Comparison of ENCODE assay signal across 9 cellular contexts in genomic region chr1:207754011-207754410, GRCh38. TPM values are rescaled to one million over a fixed set of nuclear protein-coding genes. Genes with fewer than 3 reads are reported as not detected.
DNase-seq lines count a peak whose midpoint lies in the region; ATAC-seq and TF ChIP-seq lines count a peak whose summit lies in the region.
"Had no signal": no experiment of that assay in that cellular context is flagged by ENCODE, and none has a peak within 500 bp of the region (broad histone marks: within the 10 kb centered on the region; RNA-seq: fewer than 3 reads in every experiment).

No MANE protein-coding gene starts in this region.

- no peaks in the 10 kb centered on the region for H3K9me3 ChIP-seq in skeletal muscle satellite cell (replicated peaks; ENCODE audit: low read length)

- H3K9ac ChIP-seq in skeletal muscle satellite cell (ENCODE audit: low read depth, low read length): no peak overlapping the region

- DNase-seq in activated CD4-positive, alpha-beta T cell treated with anti-CD3 and anti-CD28 coated beads, Interleukin-2, amount 10 ng/mL, durations not matched to agents 24 days and 14 days: no peak
- DNase-seq in activated CD4-positive, alpha-beta T cell treated with anti-CD3 and anti-CD28 coated beads, Interleukin-2, amount 50 U/mL, for 4 hours: no peak
- DNase-seq in WTC11 (ENCODE audit: low spot score): no peak
- DNase-seq in glutamatergic neuron: peak; percentile 14
- no peak for DNase-seq in NAMALWA (ENCODE audit: low spot score)
- DNase-seq: NCI-H2029 treated with DMSO at 0.1 percent for 48 hours had no signal

- CTCF ChIA-PET in WTC11 (lab: Charles Lee): interaction anchor here (0.6 to 2.1 kb wide), 4 partner anchors 43 to 55 kb away, joined by 3 to 9 read pairs (median 4); no protein-coding TSS in a partner anchor

- peak overlapping the region; percentile 98 for H3K4me3 Mint-ChIP-seq in activated CD4-positive, alpha-beta T cell treated with anti-CD3 and anti-CD28 coated beads, Interleukin-2, amount 10 ng/mL, durations not matched to agents 24 days and 14 days
- H3K4me3 Mint-ChIP-seq in WTC11 (peak overlapping the region; percentile 99), glutamatergic neuron (ENCODE audit: unreplicated experiment) (peak overlapping the region; percentile 100)

- H3K27me3 Mint-ChIP-seq in activated CD4-positive, alpha-beta T cell treated with anti-CD3 and anti-CD28 coated beads, Interleukin-2, amount 10 ng/mL, durations not matched to agents 24 days and 14 days: no peaks in the 10 kb centered on the region
- no peaks in the 10 kb centered on the region for H3K27me3 Mint-ChIP-seq in WTC11 (ENCODE audit: low read depth)
- peaks cover 2% of the 10 kb centered on the region for H3K27me3 Mint-ChIP-seq in glutamatergic neuron (ENCODE audit: unreplicated experiment)

- H3K36me3 ChIP-seq in skeletal muscle satellite cell (ENCODE audit: insufficient read depth, low read length): peaks cover 10% of the 10 kb centered on the region

- H3K4me3 ChIP-seq in skeletal muscle satellite cell (ENCODE audit: low read length): no peak overlapping the region

- H3K36me3 Mint-ChIP-seq in activated CD4-positive, alpha-beta T cell treated with anti-CD3 and anti-CD28 coated beads, Interleukin-2, amount 10 ng/mL, durations not matched to agents 24 days and 14 days (ENCODE audit: low read depth): peaks cover 28% of the 10 kb centered on the region
- H3K36me3 Mint-ChIP-seq in WTC11 (peaks cover 30% of the 10 kb centered on the region), glutamatergic neuron (ENCODE audit: unreplicated experiment) (no peaks in the 10 kb centered on the region)

- no peak for ATAC-seq in WTC11
- ATAC-seq in HG03280 (IDR thresholded peaks at IDR 0.05; ENCODE audit: unreplicated experiment): no peak
- ATAC-seq in GM18867 (IDR thresholded peaks at IDR 0.05; ENCODE audit: unreplicated experiment): no peak

- intact Hi-C loops in activated CD4-positive, alpha-beta T cell treated with anti-CD3 and anti-CD28 coated beads, Interleukin-2, amount 10 ng/mL, durations not matched to agents 24 days and 14 days (cut with micrococcal nuclease): loop anchor here (5.0 kb wide), 1 partner anchor 702 kb away; the partner anchor contains the start of genes PFKFB2 and YOD1

- H3K4me2 ChIP-seq in skeletal muscle satellite cell (ENCODE audit: low read length): peak overlapping the region; percentile 98

- POLR2A ChIA-PET in WTC11 (lab: Charles Lee): no interaction called here

- H3K9me3 Mint-ChIP-seq in activated CD4-positive, alpha-beta T cell treated with anti-CD3 and anti-CD28 coated beads, Interleukin-2, amount 10 ng/mL, durations not matched to agents 24 days and 14 days: no peaks in the 10 kb centered on the region
- H3K9me3 Mint-ChIP-seq in WTC11 (no peaks in the 10 kb centered on the region), glutamatergic neuron (ENCODE audit: unreplicated experiment) (peaks cover 2% of the 10 kb centered on the region)

- no peak for TF ChIP-seq CTCF in WTC11 (IDR thresholded peaks at IDR 0.05)
- TF ChIP-seq CTCF in glutamatergic neuron (IDR thresholded peaks at IDR 0.05; ENCODE audit: partially characterized antibody, unreplicated experiment): no peak

- peaks cover 29% of the 10 kb centered on the region for H3K4me1 ChIP-seq in skeletal muscle satellite cell (ENCODE audit: control insufficient read depth, insufficient read depth, low read length)

- peaks cover 55% of the 10 kb centered on the region for H3K4me1 Mint-ChIP-seq in activated CD4-positive, alpha-beta T cell treated with anti-CD3 and anti-CD28 coated beads, Interleukin-2, amount 10 ng/mL, durations not matched to agents 24 days and 14 days
- H3K4me1 Mint-ChIP-seq in WTC11 (peaks cover 52% of the 10 kb centered on the region), glutamatergic neuron (ENCODE audit: low read depth, unreplicated experiment) (peaks cover 26% of the 10 kb centered on the region)

- no peak overlapping the region for H3K27ac Mint-ChIP-seq in activated CD4-positive, alpha-beta T cell treated with anti-CD3 and anti-CD28 coated beads, Interleukin-2, amount 10 ng/mL, durations not matched to agents 24 days and 14 days
- peak overlapping the region; percentile 24; the same call in 1 of the 2 replicates for H3K27ac Mint-ChIP-seq in WTC11
- H3K27ac Mint-ChIP-seq in glutamatergic neuron (ENCODE audit: unreplicated experiment): peak overlapping the region; percentile 29

- H3K27me3 ChIP-seq in skeletal muscle satellite cell (ENCODE audit: control insufficient read depth, insufficient read depth, low read length): no peaks in the 10 kb centered on the region

TF ChIP-seq in WTC11, 78 proteins besides CTCF, POLR2A, EP300 and RAD21:
- TF ChIP-seq ZNF317 (CRISPR knock-in tag; IDR thresholded peaks at IDR 0.05; ENCODE audit: borderline replicate concordance, low read depth) (no peak), PREB (CRISPR knock-in tag; IDR thresholded peaks at IDR 0.05; ENCODE audit: borderline replicate concordance) (no peak), NR1H2 (CRISPR knock-in tag; IDR thresholded peaks at IDR 0.05) (no peak), MXD4 (CRISPR knock-in tag; IDR thresholded peaks at IDR 0.05; ENCODE audit: borderline replicate concordance) (no peak), E2F4 (CRISPR knock-in tag; IDR thresholded peaks at IDR 0.05; ENCODE audit: borderline replicate concordance, low read depth) (no peak), PRRX2 (CRISPR knock-in tag; IDR thresholded peaks at IDR 0.05) (no peak), ATF1 (CRISPR knock-in tag; IDR thresholded peaks at IDR 0.05) (no peak), SMAD4 (CRISPR knock-in tag; IDR thresholded peaks at IDR 0.05) (no peak), JUN (CRISPR knock-in tag; IDR thresholded peaks at IDR 0.05) (no peak)
- TF ChIP-seq, protein P1, sequence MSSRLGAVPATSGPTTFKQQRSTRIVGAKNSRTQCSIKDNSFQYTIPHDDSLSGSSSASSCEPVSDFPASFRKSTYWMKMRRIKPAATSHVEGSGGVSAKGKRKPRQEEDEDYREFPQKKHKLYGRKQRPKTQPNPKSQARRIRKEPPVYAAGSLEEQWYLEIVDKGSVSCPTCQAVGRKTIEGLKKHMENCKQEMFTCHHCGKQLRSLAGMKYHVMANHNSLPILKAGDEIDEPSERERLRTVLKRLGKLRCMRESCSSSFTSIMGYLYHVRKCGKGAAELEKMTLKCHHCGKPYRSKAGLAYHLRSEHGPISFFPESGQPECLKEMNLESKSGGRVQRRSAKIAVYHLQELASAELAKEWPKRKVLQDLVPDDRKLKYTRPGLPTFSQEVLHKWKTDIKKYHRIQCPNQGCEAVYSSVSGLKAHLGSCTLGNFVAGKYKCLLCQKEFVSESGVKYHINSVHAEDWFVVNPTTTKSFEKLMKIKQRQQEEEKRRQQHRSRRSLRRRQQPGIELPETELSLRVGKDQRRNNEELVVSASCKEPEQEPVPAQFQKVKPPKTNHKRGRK (CRISPR knock-in tag; IDR thresholded peaks at IDR 0.05; ENCODE audit: borderline replicate concordance): no peak

RNA-seq across cellular contexts. Expression of gene CD46, which starts 2.2 kb away (rescaled TPM):
- total RNA-seq in activated CD4-positive, alpha-beta T cell treated with anti-CD3 and anti-CD28 coated beads, Interleukin-2, amount 10 ng/mL, durations not matched to agents 24 days and 14 days: 96.3 and 107 TPM in 2 replicates
- total RNA-seq in WTC11 (2021) (138 to 150 TPM (median 147 TPM) in 3 replicates), glutamatergic neuron (ENCODE audit: unreplicated experiment) (188 TPM)
- 57.4 and 82.4 TPM in 2 replicates for total RNA-seq in skeletal muscle satellite cell (2012; rRNA removed)
